Comparison of ENCODE assay signal across 30 cellular contexts in the genomic region with DNA sequence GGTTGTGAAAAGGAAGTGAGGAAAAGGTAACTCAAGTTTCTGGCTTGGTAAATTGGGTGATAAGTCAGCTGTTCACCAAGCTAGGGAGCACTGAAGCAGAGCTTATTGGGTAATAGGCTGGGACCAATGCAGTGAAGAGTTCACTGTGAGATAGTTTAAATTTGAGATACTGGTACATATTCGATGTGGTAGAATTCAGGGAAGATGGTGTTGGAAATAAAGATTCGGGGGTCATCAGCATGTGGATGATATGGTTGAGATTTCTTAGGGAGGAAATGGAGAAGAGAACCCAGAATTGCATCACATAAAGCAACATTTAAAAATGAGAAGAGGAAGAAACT. TPM values are rescaled to one million over a fixed set of nuclear protein-coding genes. Genes with fewer than 3 reads are reported as not detected.
"Had no signal": no experiment of that assay in that cellular context is flagged by ENCODE, and none has a peak within 500 bp of the region (broad histone marks: within the 10 kb centered on the region; RNA-seq: fewer than 3 reads in every experiment).

No MANE protein-coding gene starts in this region.

- H3K9me3 ChIP-seq: colonic mucosa, esophagus muscularis mucosa, gastroesophageal sphincter, left lung, ovary, psoas muscle, sigmoid colon, thoracic aorta, tibial nerve, upper lobe of left lung, vagina had no signal

- H3K27ac Mint-ChIP-seq: dendritic cell treated with granulocyte-macrophage colony-stimulating factor and Interleukin-4, amounts not matched to agents 40 ng/mL and 50 ng/mL, for 4 days; naive thymus-derived CD8-positive, alpha-beta T cell; nephron progenitor cell; stimulated activated effector memory CD8-positive, alpha-beta T cell treated with anti-CD3 and anti-CD28 coated beads, Interleukin-12 subunit alpha, Interleukin-12 subunit beta, amount 100 ng/mL, for 72 hours had no signal

- ATAC-seq: foreskin keratinocyte; gastroesophageal sphincter; heart right ventricle; left cardiac atrium; left lung; naive thymus-derived CD8-positive, alpha-beta T cell; psoas muscle; right cardiac atrium; stimulated activated effector memory CD8-positive, alpha-beta T cell treated with anti-CD3 and anti-CD28 coated beads, Interleukin-12 subunit alpha, Interleukin-12 subunit beta, amount 100 ng/mL, for 72 hours had no signal

- H3K4me3 Mint-ChIP-seq: dendritic cell treated with granulocyte-macrophage colony-stimulating factor and Interleukin-4, amounts not matched to agents 40 ng/mL and 50 ng/mL, for 4 days; naive thymus-derived CD8-positive, alpha-beta T cell; nephron progenitor cell; stimulated activated effector memory CD8-positive, alpha-beta T cell treated with anti-CD3 and anti-CD28 coated beads, Interleukin-12 subunit alpha, Interleukin-12 subunit beta, amount 100 ng/mL, for 72 hours had no signal

- H3K4me3 ChIP-seq: colonic mucosa, esophagus muscularis mucosa, gastroesophageal sphincter, heart right ventricle, left lung, ovary, psoas muscle, sigmoid colon, thoracic aorta, tibial nerve, upper lobe of left lung, vagina had no signal

- H3K36me3 ChIP-seq: colonic mucosa, esophagus muscularis mucosa, gastroesophageal sphincter, heart right ventricle, left lung, ovary, sigmoid colon, thoracic aorta, tibial nerve, upper lobe of left lung, vagina had no signal

- H3K27ac ChIP-seq: colonic mucosa, esophagus muscularis mucosa, foreskin keratinocyte, gastroesophageal sphincter, heart right ventricle, left lung, ovary, psoas muscle, sigmoid colon, thoracic aorta, tibial nerve, upper lobe of left lung, vagina had no signal

- H3K4me1 Mint-ChIP-seq: stimulated activated effector memory CD8-positive, alpha-beta T cell treated with anti-CD3 and anti-CD28 coated beads, Interleukin-12 subunit alpha, Interleukin-12 subunit beta, amount 100 ng/mL, for 72 hours had no signal

- H3K27me3 Mint-ChIP-seq: dendritic cell treated with granulocyte-macrophage colony-stimulating factor and Interleukin-4, amounts not matched to agents 40 ng/mL and 50 ng/mL, for 4 days; naive thymus-derived CD8-positive, alpha-beta T cell had no signal

- H3K4me1 ChIP-seq: colonic mucosa, esophagus muscularis mucosa, foreskin keratinocyte, gastroesophageal sphincter, left lung, sigmoid colon, tibial nerve, upper lobe of left lung, vagina had no signal

- H3K36me3 Mint-ChIP-seq: naive thymus-derived CD8-positive, alpha-beta T cell; stimulated activated effector memory CD8-positive, alpha-beta T cell treated with anti-CD3 and anti-CD28 coated beads, Interleukin-12 subunit alpha, Interleukin-12 subunit beta, amount 100 ng/mL, for 72 hours had no signal

- H3K9me3 Mint-ChIP-seq: dendritic cell treated with granulocyte-macrophage colony-stimulating factor and Interleukin-4, amounts not matched to agents 40 ng/mL and 50 ng/mL, for 4 days had no signal

- DNase-seq: colonic mucosa; effector memory CD4-positive, alpha-beta T cell; foreskin keratinocyte; glutamatergic neuron; heart right ventricle; hippocampal formation; left cardiac atrium; left lung; mammary epithelial cell; mesendoderm; midbrain; naive thymus-derived CD8-positive, alpha-beta T cell; nephron progenitor cell; occipital lobe; ovary; posterior cingulate gyrus; psoas muscle; right cardiac atrium; sigmoid colon; stimulated activated CD4-positive, alpha-beta T cell treated with anti-CD3 and anti-CD28 coated beads, Interleukin-2, amount 100 ng/mL, for 24 hours; stimulated activated CD4-positive, alpha-beta T cell treated with anti-CD3 and anti-CD28 coated beads, Interleukin-4, amount 100 ng/mL, for 24 hours; stimulated activated naive CD4-positive, alpha-beta T cell treated with Interleukin-2 at 50 U/mL for 16 hours; upper lobe of left lung had no signal

RNA-seq across cellular contexts. Expression of a gene that starts 16.9 kb away (rescaled TPM):
- polyA plus RNA-seq: naive thymus-derived CD8-positive, alpha-beta T cell had no signal
